15 cellular contexts compared by ENCODE assay signal in genomic region chr10:6170638-6171037, GRCh38. TPM values are rescaled to one million over a fixed set of nuclear protein-coding genes. Genes with fewer than 3 reads are reported as not detected.
DNase-seq lines count a peak whose midpoint lies in the region; TF ChIP-seq lines count a peak whose summit lies in the region.
"Had no signal": no experiment of that assay in that cellular context is flagged by ENCODE, and none has a peak within 500 bp of the region (broad histone marks: within the 10 kb centered on the region; RNA-seq: fewer than 3 reads in every experiment).

No MANE protein-coding gene starts in this region.

- intact Hi-C loops in activated CD4-positive, alpha-beta T cell treated with anti-CD3 and anti-CD28 coated beads, Interleukin-2, amount 10 ng/mL, durations not matched to agents 24 days and 14 days (cut with micrococcal nuclease) = no loop called here
- intact Hi-C loops in colonic mucosa (cut with DNase I) = no loop called here
- intact Hi-C loops in head of caudate nucleus (cut with DNase I) = no loop called here

- H3K27me3 ChIP-seq in colonic mucosa = no peaks in the 10 kb centered on the region

- no peak overlapping the region for H3K4me3 Mint-ChIP-seq in activated CD4-positive, alpha-beta T cell treated with anti-CD3 and anti-CD28 coated beads, Interleukin-2, amount 10 ng/mL, durations not matched to agents 7 days and 5 days
- H3K4me3 Mint-ChIP-seq in activated CD4-positive, alpha-beta T cell treated with anti-CD3 and anti-CD28 coated beads, Interleukin-2, amount 10 ng/mL, durations not matched to agents 24 days and 14 days = no peak overlapping the region
- no peak overlapping the region for H3K4me3 Mint-ChIP-seq in osteocyte (ENCODE audit: unreplicated experiment)

- POLR2A ChIA-PET in activated CD4-positive, alpha-beta T cell treated with anti-CD3 and anti-CD28 coated beads, Interleukin-2, amount 10 ng/mL, durations not matched to agents 7 days and 5 days (lab: Charles Lee) = no interaction called here
- POLR2A ChIA-PET in HEK293 (lab: Yijun Ruan, JAX) = interaction anchor here (1.0 kb wide), 1 partner anchor 32 kb away, joined by 5 read pairs; no protein-coding TSS in a partner anchor

- H3K4me1 ChIP-seq in HEK293 (ENCODE audit: control insufficient read depth, insufficient read depth, low read length) (no peaks in the 10 kb centered on the region), colonic mucosa (no peaks in the 10 kb centered on the region)

- no peak overlapping the region for H3K9ac ChIP-seq in colonic mucosa (ENCODE audit: low read depth in 2 of 2, low read length in 2 of 2)

- H3K4me3 ChIP-seq in HEK293 (ENCODE audit: low read depth, low read length) = no peak overlapping the region
- H3K4me3 ChIP-seq in colonic mucosa = no peak overlapping the region
- H3K4me3 ChIP-seq: lower lobe of right lung, skin epidermis had no signal

- no peak overlapping the region for H3K27ac ChIP-seq in HEK293 (ENCODE audit: extremely low read depth, low read depth, low read length)
- no peak overlapping the region for H3K27ac ChIP-seq in colonic mucosa
- H3K27ac ChIP-seq: lower lobe of right lung had no signal

- no peaks in the 10 kb centered on the region for H3K9me3 ChIP-seq in HEK293 (ENCODE audit: control insufficient read depth, insufficient read depth, low read depth, low read length)
- H3K9me3 ChIP-seq in colonic mucosa = no peaks in the 10 kb centered on the region
- H3K9me3 ChIP-seq: lower lobe of right lung had no signal

- H3K9me3 Mint-ChIP-seq in activated CD4-positive, alpha-beta T cell treated with anti-CD3 and anti-CD28 coated beads, Interleukin-2, amount 10 ng/mL, durations not matched to agents 7 days and 5 days = no peaks in the 10 kb centered on the region
- H3K9me3 Mint-ChIP-seq in activated CD4-positive, alpha-beta T cell treated with anti-CD3 and anti-CD28 coated beads, Interleukin-2, amount 10 ng/mL, durations not matched to agents 24 days and 14 days = no peaks in the 10 kb centered on the region
- H3K9me3 Mint-ChIP-seq in osteocyte (ENCODE audit: unreplicated experiment) = no peaks in the 10 kb centered on the region

- peaks cover 86% of the 10 kb centered on the region for H3K4me1 Mint-ChIP-seq in activated CD4-positive, alpha-beta T cell treated with anti-CD3 and anti-CD28 coated beads, Interleukin-2, amount 10 ng/mL, durations not matched to agents 7 days and 5 days
- H3K4me1 Mint-ChIP-seq in activated CD4-positive, alpha-beta T cell treated with anti-CD3 and anti-CD28 coated beads, Interleukin-2, amount 10 ng/mL, durations not matched to agents 24 days and 14 days = peaks cover 72% of the 10 kb centered on the region
- H3K4me1 Mint-ChIP-seq in osteocyte (ENCODE audit: unreplicated experiment) = peaks cover 17% of the 10 kb centered on the region

- H3K27me3 Mint-ChIP-seq in activated CD4-positive, alpha-beta T cell treated with anti-CD3 and anti-CD28 coated beads, Interleukin-2, amount 10 ng/mL, durations not matched to agents 7 days and 5 days = no peaks in the 10 kb centered on the region
- H3K27me3 Mint-ChIP-seq in activated CD4-positive, alpha-beta T cell treated with anti-CD3 and anti-CD28 coated beads, Interleukin-2, amount 10 ng/mL, durations not matched to agents 24 days and 14 days = no peaks in the 10 kb centered on the region
- no peaks in the 10 kb centered on the region for H3K27me3 Mint-ChIP-seq in osteocyte (ENCODE audit: unreplicated experiment)

- peaks cover 7 to 27% of the 10 kb centered on the region in 2 experiments; a peak in 2 of 3 replicates for H3K36me3 ChIP-seq in HEK293 (ENCODE audit: control insufficient read depth in 2 of 2, insufficient read depth in 1 of 2, low read length in 2 of 2)
- no peaks in the 10 kb centered on the region for H3K36me3 ChIP-seq in colonic mucosa
- H3K36me3 ChIP-seq: lower lobe of right lung had no signal

- CTCF ChIA-PET in activated CD4-positive, alpha-beta T cell treated with anti-CD3 and anti-CD28 coated beads, Interleukin-2, amount 10 ng/mL, durations not matched to agents 7 days and 5 days (lab: Charles Lee) = interaction anchor here (1.5 kb wide), 1 partner anchor 84 kb away, joined by 3 read pairs; no protein-coding TSS in a partner anchor
- CTCF ChIA-PET in HEK293 (lab: Yijun Ruan, JAX) = interaction anchor here (0.7 kb wide), 1 partner anchor 283 kb away, joined by 3 read pairs; no protein-coding TSS in a partner anchor

- H3K27ac Mint-ChIP-seq in activated CD4-positive, alpha-beta T cell treated with anti-CD3 and anti-CD28 coated beads, Interleukin-2, amount 10 ng/mL, durations not matched to agents 7 days and 5 days = peak overlapping the region; percentile 74
- no peak overlapping the region for H3K27ac Mint-ChIP-seq in activated CD4-positive, alpha-beta T cell treated with anti-CD3 and anti-CD28 coated beads, Interleukin-2, amount 10 ng/mL, durations not matched to agents 24 days and 14 days
- H3K27ac Mint-ChIP-seq in osteocyte (ENCODE audit: unreplicated experiment) = peak overlapping the region; percentile 70

- TF ChIP-seq CTCF in HEK293 (tag by site-specific recombination; IDR thresholded peaks at IDR 0.05) = no peak
- no peak for TF ChIP-seq CTCF in colonic mucosa (IDR thresholded peaks at IDR 0.05)
- TF ChIP-seq CTCF in osteocyte (IDR thresholded peaks at IDR 0.05) = no peak

- peaks cover 35% of the 10 kb centered on the region for H3K36me3 Mint-ChIP-seq in activated CD4-positive, alpha-beta T cell treated with anti-CD3 and anti-CD28 coated beads, Interleukin-2, amount 10 ng/mL, durations not matched to agents 7 days and 5 days (ENCODE audit: low read depth)
- H3K36me3 Mint-ChIP-seq in activated CD4-positive, alpha-beta T cell treated with anti-CD3 and anti-CD28 coated beads, Interleukin-2, amount 10 ng/mL, durations not matched to agents 24 days and 14 days (ENCODE audit: low read depth) = peaks cover 41% of the 10 kb centered on the region
- H3K36me3 Mint-ChIP-seq in osteocyte (ENCODE audit: unreplicated experiment) = no peaks in the 10 kb centered on the region

- DNase-seq in activated CD4-positive, alpha-beta T cell treated with anti-CD3 and anti-CD28 coated beads, Interleukin-2, amount 10 ng/mL, durations not matched to agents 7 days and 5 days = no peak
- DNase-seq in activated CD4-positive, alpha-beta T cell treated with anti-CD3 and anti-CD28 coated beads, Interleukin-2, amount 10 ng/mL, durations not matched to agents 24 days and 14 days = no peak
- DNase-seq in colonic mucosa (peak; percentile 57), osteocyte (ENCODE audit: extremely low spot score, unreplicated experiment) (no peak), NCI-H1417 (lab: John Stamatoyannopoulos, UW) (no peak), NCI-H1930 (lab: John Stamatoyannopoulos, UW) (no peak), head of caudate nucleus (no peak)
- DNase-seq: activated CD4-positive, alpha-beta T cell treated with anti-CD3 and anti-CD28 coated beads, Interleukin-2, amount 50 U/mL, for 1 hour; activated effector memory CD4-positive, alpha-beta T cell treated with anti-CD3 and anti-CD28 coated beads, Interleukin-2, amount 50 U/mL, for 16 hours; central memory CD4-positive, alpha-beta T cell; lower lobe of right lung; NCI-H2029; NCI-H69 had no signal

TF ChIP-seq in HEK293, 187 proteins besides CTCF, POLR2A, EP300 and RAD21:
- no peak for TF ChIP-seq OVOL3 (tag by site-specific recombination; IDR thresholded peaks at IDR 0.05)
- peak; percentile 73 for TF ChIP-seq ZFHX2 (tag by site-specific recombination; conservative IDR thresholded peaks at IDR 0.05)
- TF ChIP-seq GLIS2 (tag by site-specific recombination; IDR thresholded peaks at IDR 0.05) = no peak
- no peak for TF ChIP-seq ZNF302 (tag by site-specific recombination; IDR thresholded peaks at IDR 0.05; ENCODE audit: low read depth)
- no peak for TF ChIP-seq ZBTB48 (tag by site-specific recombination; IDR thresholded peaks at IDR 0.05)
- TF ChIP-seq ZNF629 (tag by site-specific recombination; IDR thresholded peaks at IDR 0.05) = no peak
- TF ChIP-seq EGR2 (tag by site-specific recombination; IDR thresholded peaks at IDR 0.05; ENCODE audit: low read depth) = peak; percentile 81

RNA-seq across cellular contexts. Expression of gene PFKFB3, which starts 32.1 kb away (rescaled TPM):
- total RNA-seq in activated CD4-positive, alpha-beta T cell treated with anti-CD3 and anti-CD28 coated beads, Interleukin-2, amount 10 ng/mL, durations not matched to agents 7 days and 5 days = 10 to 100 TPM; 77.1 to 82.2 TPM
- 108 TPM in 2 replicates for total RNA-seq in activated CD4-positive, alpha-beta T cell treated with anti-CD3 and anti-CD28 coated beads, Interleukin-2, amount 10 ng/mL, durations not matched to agents 24 days and 14 days
- 10 to 100 TPM; 23.4 to 70.7 TPM for total RNA-seq in colonic mucosa
- total RNA-seq in osteocyte = 34.2 and 37.9 TPM in 2 replicates
